Comparison of ENCODE assay signal across 18 cellular contexts in genomic region chr7:142647749-142648148, GRCh38.
DNase-seq lines count a peak whose midpoint lies in the region; ATAC-seq, FAIRE-seq and TF ChIP-seq lines count a peak whose summit lies in the region.
"Had no signal": no experiment of that assay in that cellular context is flagged by ENCODE, and none has a peak within 500 bp of the region (broad histone marks: within the 10 kb centered on the region; RNA-seq: fewer than 3 reads in every experiment).

No MANE protein-coding gene starts in this region.

- DNase-seq in GM12891 (ENCODE audit: insufficient read length, low spot score) (no peak), GM12892 (ENCODE audit: insufficient read length) (no peak), GM12878 (ENCODE audit: low read depth, low spot score) (no peak), lower leg skin (ENCODE audit: low spot score in 2 of 2) (no peak), mucosa of descending colon (no peak)
- no peak for DNase-seq in NK-92 treated with Interleukin-12 subunit alpha and Interleukin-12 subunit beta, amount 100 ng/mL, for 24 hours (lab: John Stamatoyannopoulos, UW)
- DNase-seq: BE2C; CD4-positive, alpha-beta memory T cell; DMS79; HCEC 1CT; HFFc6; IMR-90; KBM-7 had no signal

- peak; percentile 67 for FAIRE-seq in GM12891 (lab: Jason Lieb, UNC)
- peak; percentile 63 for FAIRE-seq in GM12892 (lab: Jason Lieb, UNC)
- FAIRE-seq in GM12878 (lab: Jason Lieb, UNC): no peak
- FAIRE-seq: A549, GM19239 had no signal

- BruUV-seq in GM12878 (replicated peaks; lab: Mats Ljungman, UMichigan): no TSS peak

- no peaks in the 10 kb centered on the region for H3K36me3 ChIP-seq in GM12878 (ENCODE audit: control insufficient read depth in 2 of 2, insufficient read depth in 2 of 2, low read length in 1 of 2)
- H3K36me3 ChIP-seq in mucosa of descending colon (ENCODE audit: low read depth): no peaks in the 10 kb centered on the region
- H3K36me3 ChIP-seq: BE2C had no signal

- ATAC-seq in HG02884 (IDR thresholded peaks at IDR 0.05; ENCODE audit: unreplicated experiment) (peak; percentile 78), GM12878 (0 out of 3 replicates have a peak, but pooled peaks have one; percentile 33), mucosa of descending colon (no peak), GM21723 (IDR thresholded peaks at IDR 0.05; ENCODE audit: unreplicated experiment) (no peak)
- ATAC-seq: A549 had no signal

- no peak for TF ChIP-seq POLR2A in GM12891 (IDR thresholded peaks at IDR 0.05; ENCODE audit: low read depth, low read length)
- no peak for TF ChIP-seq POLR2A in GM12892 (IDR thresholded peaks at IDR 0.05; ENCODE audit: low read depth, low read length)
- no peak for TF ChIP-seq POLR2A in GM12878 (IDR thresholded peaks at IDR 0.05; ENCODE audit: low read depth, low read length)
- no peak for TF ChIP-seq POLR2A in lower leg skin (IDR thresholded peaks at IDR 0.05)

- CTCF ChIA-PET in GM12878 (lab: Yijun Ruan, JAX): no interaction called here

- TF ChIP-seq CTCF in GM12878 (IDR thresholded peaks at IDR 0.05 in 2 of 3, conservative IDR thresholded peaks at IDR 0.05 in 1 of 3; ENCODE audit: control insufficient read depth in 2 of 3, extremely low read depth in 1 of 3, insufficient read depth in 1 of 3, low read depth in 3 of 3, low read length in 3 of 3) (no peak), lower leg skin (IDR thresholded peaks at IDR 0.05) (no peak), mucosa of descending colon (IDR thresholded peaks at IDR 0.05) (no peak)

- H3K4me3 ChIP-seq in GM12878 (no peak overlapping the region), lower leg skin (ENCODE audit: low read depth, poor library complexity, severe bottlenecking) (no peak overlapping the region), mucosa of descending colon (no peak overlapping the region)
- H3K4me3 ChIP-seq: A549 had no signal

- H3K4me2 ChIP-seq in GM12878 (ENCODE audit: control insufficient read depth, insufficient read depth): no peak overlapping the region
- H3K4me2 ChIP-seq: A549 had no signal

- intact Hi-C loops in GM12878 (cut with micrococcal nuclease; ENCODE audit: unreplicated experiment): no loop called here
- intact Hi-C loops in lower leg skin (cut with DNase I; ENCODE audit: low total_unique reads): no loop called here
- intact Hi-C loops in mucosa of descending colon (cut with DNase I, micrococcal nuclease): no loop called here

- TF ChIP-seq RAD21 in GM12878 (IDR thresholded peaks at IDR 0.05; ENCODE audit: insufficient read depth, low read depth, low read length): no peak

- 0% methylated on average over 1 of the region's 1 CpG for WGBS in GM12878 (ENCODE audit: insufficient coverage, insufficient replicate concordance, low lambda C conversion rate, missing lambda C conversion rate)
- 90 to 91% methylated on average over 1 of the region's 1 CpG for WGBS in lower leg skin, 2 donors

- SMC1A ChIA-PET in GM12878 (lab: Charles Lee; ENCODE audit: uncharacterized antibody, unreplicated experiment): no interaction called here

- H3K27me3 ChIP-seq in GM12878 (replicated peaks in 1 of 2; ENCODE audit: control insufficient read depth in 2 of 2, insufficient read depth in 2 of 2, low read length in 1 of 2): peaks cover 0 to 2% of the 10 kb centered on the region in 2 experiments; a peak in 2 of 4 replicates
- H3K27me3 ChIP-seq: BE2C had no signal

- H3K4me1 ChIP-seq in GM12878 (ENCODE audit: control insufficient read depth, insufficient read depth, low read length): no peaks in the 10 kb centered on the region
- no peaks in the 10 kb centered on the region for H3K4me1 ChIP-seq in mucosa of descending colon (ENCODE audit: low read depth)
- H3K4me1 ChIP-seq: A549, BE2C had no signal

- no peaks in the 10 kb centered on the region for H4K20me1 ChIP-seq in GM12878 (ENCODE audit: control insufficient read depth, insufficient read depth)

- POLR2A ChIA-PET in GM12878 (lab: Charles Lee): no interaction called here

- no peak overlapping the region for H3K27ac ChIP-seq in GM12878 (ENCODE audit: control insufficient read depth, insufficient read depth)
- H3K27ac ChIP-seq: A549, C4-2B had no signal

- TF ChIP-seq EP300 in GM12878 (IDR thresholded peaks at IDR 0.05; ENCODE audit: borderline replicate concordance in 1 of 2, control insufficient read depth in 1 of 2, low read depth in 2 of 2, low read length in 2 of 2): no peak

- in situ Hi-C loops in GM12878 (cut with MboI): no loop called here

- H3K9me3 ChIP-seq in GM12878 (replicated peaks; ENCODE audit: control insufficient read depth, insufficient read depth, low read length) (no peaks in the 10 kb centered on the region), mucosa of descending colon (no peaks in the 10 kb centered on the region)
- H3K9me3 ChIP-seq: A549, BE2C had no signal

- no peaks in the 10 kb centered on the region for H3K79me2 ChIP-seq in GM12878 (ENCODE audit: control insufficient read depth, insufficient read depth, low read length)

- RAD21 ChIA-PET in GM12878 (lab: Charles Lee; ENCODE audit: unreplicated experiment): no interaction called here

- H2AFZ ChIP-seq in GM12878 (ENCODE audit: control insufficient read depth, low read depth, low read length): no peak overlapping the region

- H3K9ac ChIP-seq in GM12878 (ENCODE audit: control insufficient read depth, insufficient read depth, low read length): no peak overlapping the region

TF ChIP-seq in GM12891, 5 proteins besides CTCF, POLR2A, EP300 and RAD21:
- TF ChIP-seq POLR2AphosphoS5 (IDR thresholded peaks at IDR 0.05; ENCODE audit: low read depth, low read length) (no peak), POU2F2 (IDR thresholded peaks at IDR 0.05; ENCODE audit: low read depth, low read length) (no peak), TAF1 (IDR thresholded peaks at IDR 0.05; ENCODE audit: low read depth, low read length) (no peak), SPI1 (IDR thresholded peaks at IDR 0.05; ENCODE audit: low read depth, low read length) (peak; percentile 65), PAX5 (IDR thresholded peaks at IDR 0.05; ENCODE audit: insufficient read depth, low read length, severe bottlenecking) (no peak)

TF ChIP-seq in GM12878, 131 proteins besides CTCF, POLR2A, EP300 and RAD21:
- no peak for TF ChIP-seq MXI1 (IDR thresholded peaks at IDR 0.05; ENCODE audit: low read depth, low read length)
- TF ChIP-seq POLR2AphosphoS5 (IDR thresholded peaks at IDR 0.05; ENCODE audit: low read length): no peak
- no peak for TF ChIP-seq TCF3 (IDR thresholded peaks at IDR 0.05; ENCODE audit: borderline replicate concordance, insufficient read depth, low read depth, low read length)
- no peak for TF ChIP-seq HDAC2 (IDR thresholded peaks at IDR 0.05)
- no peak for TF ChIP-seq E2F8 (IDR thresholded peaks at IDR 0.05; ENCODE audit: low read depth, partially characterized antibody)
- TF ChIP-seq JUND (IDR thresholded peaks at IDR 0.05; ENCODE audit: low read depth, low read length): no peak
- TF ChIP-seq BCL3 (IDR thresholded peaks at IDR 0.05; ENCODE audit: borderline replicate concordance, insufficient read depth, low read depth, low read length, poor library complexity, severe bottlenecking): no peak
- TF ChIP-seq BMI1 (IDR thresholded peaks at IDR 0.05; ENCODE audit: borderline replicate concordance): no peak
- TF ChIP-seq, protein P1, sequence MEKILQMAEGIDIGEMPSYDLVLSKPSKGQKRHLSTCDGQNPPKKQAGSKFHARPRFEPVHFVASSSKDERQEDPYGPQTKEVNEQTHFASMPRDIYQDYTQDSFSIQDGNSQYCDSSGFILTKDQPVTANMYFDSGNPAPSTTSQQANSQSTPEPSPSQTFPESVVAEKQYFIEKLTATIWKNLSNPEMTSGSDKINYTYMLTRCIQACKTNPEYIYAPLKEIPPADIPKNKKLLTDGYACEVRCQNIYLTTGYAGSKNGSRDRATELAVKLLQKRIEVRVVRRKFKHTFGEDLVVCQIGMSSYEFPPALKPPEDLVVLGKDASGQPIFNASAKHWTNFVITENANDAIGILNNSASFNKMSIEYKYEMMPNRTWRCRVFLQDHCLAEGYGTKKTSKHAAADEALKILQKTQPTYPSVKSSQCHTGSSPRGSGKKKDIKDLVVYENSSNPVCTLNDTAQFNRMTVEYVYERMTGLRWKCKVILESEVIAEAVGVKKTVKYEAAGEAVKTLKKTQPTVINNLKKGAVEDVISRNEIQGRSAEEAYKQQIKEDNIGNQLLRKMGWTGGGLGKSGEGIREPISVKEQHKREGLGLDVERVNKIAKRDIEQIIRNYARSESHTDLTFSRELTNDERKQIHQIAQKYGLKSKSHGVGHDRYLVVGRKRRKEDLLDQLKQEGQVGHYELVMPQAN (conservative IDR thresholded peaks at IDR 0.05): no peak

Comparison
In these comparisons a context has a peak if more than half of its experiments do, and no peak if none do; other contexts are left out.
1. ATAC-seq: peak in HG02884 (single experiment) and GM12878 (single experiment); none in mucosa of descending colon (single experiment) and GM21723 (single experiment).